In the genomic region with DNA sequence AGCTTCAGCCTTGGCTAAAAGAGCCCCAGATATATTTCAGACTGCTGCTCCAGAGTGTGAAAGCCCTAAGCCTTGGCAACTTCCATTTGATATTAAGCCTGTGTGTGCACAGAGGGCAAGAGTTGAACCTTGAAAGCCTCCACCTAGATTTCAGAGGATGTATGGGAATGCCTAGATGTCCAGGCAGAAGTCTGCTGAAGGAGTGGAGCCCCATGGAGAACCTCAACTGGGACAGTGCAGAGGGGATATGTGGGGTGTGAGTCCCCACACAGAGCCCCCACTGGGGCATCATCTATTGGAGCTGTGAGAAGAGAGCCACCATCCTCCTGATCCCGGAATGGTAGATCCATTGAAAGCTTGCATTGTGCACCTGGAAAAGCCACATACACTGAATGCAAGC, we compare ENCODE assay signal across 32 cellular contexts.
"Had no signal": no experiment of that assay in that cellular context is flagged by ENCODE, and none has a peak within 500 bp of the region (broad histone marks: within the 10 kb centered on the region; RNA-seq: fewer than 3 reads in every experiment).

No MANE protein-coding gene starts in this region.

- FAIRE-seq: astrocyte, bronchial epithelial cell had no signal

- H3K9me3 ChIP-seq: adrenal gland, body of pancreas had no signal

- H3K27me3 ChIP-seq: adrenal gland, ascending aorta, body of pancreas, brain microvascular endothelial cell, breast epithelium, cardiac muscle cell had no signal

- DNase-seq: activated effector memory CD4-positive, alpha-beta T cell treated with anti-CD3 and anti-CD28 coated beads, Interleukin-2, amount 50 U/mL, for 16 hours; activated effector memory CD4-positive, alpha-beta T cell treated with Interleukin-2 at 50 U/mL for 16 hours; activated gamma-delta T cell; activated gamma-delta T cell treated with Interleukin-2 at 50 U/mL for 16 hours; activated naive CD4-positive, alpha-beta T cell; activated naive CD4-positive, alpha-beta T cell treated with anti-CD3 and anti-CD28 coated beads for 36 hours; activated naive CD4-positive, alpha-beta T cell treated with anti-CD3 and anti-CD28 coated beads, Interleukin-2, amount 10 ng/mL, durations not matched to agents 7 days and 5 days; activated naive CD4-positive, alpha-beta T cell treated with anti-CD3 and anti-CD28 coated beads, Interleukin-2, amount 50 U/mL, for 16 hours; activated naive CD4-positive, alpha-beta T cell treated with Interleukin-2 at 50 U/mL for 16 hours; activated naive CD8-positive, alpha-beta T cell treated with anti-CD3 and anti-CD28 coated beads for 36 hours; activated naive CD8-positive, alpha-beta T cell treated with anti-CD3 and anti-CD28 coated beads, Interleukin-2, amount 10 ng/mL, durations not matched to agents 7 days and 5 days; activated naive CD8-positive, alpha-beta T cell treated with anti-CD3 and anti-CD28 coated beads, Interleukin-2, amount 50 U/mL, for 24 hours; activated T-cell treated with anti-CD3 and anti-CD28 coated beads, Interleukin-2, amount 50 U/mL, for 24 hours; activated T-cell treated with anti-CD3 and anti-CD28 coated beads, Interleukin-2, amount 50 U/mL, for 4 hours; activated T-cell treated with anti-CD3 and anti-CD28 coated beads, Interleukin-2, amount 50 U/mL, for 48 hours; activated T-cell treated with anti-CD3 and anti-CD28 coated beads, Interleukin-2, amount 50 U/mL, for 72 hours; adrenal gland; amniotic stem cell; amygdala; anterior cingulate cortex; body of pancreas; brain microvascular endothelial cell; caudate nucleus; central memory CD4-positive, alpha-beta T cell; cerebellar nuclear complex had no signal

- H3K4me3 ChIP-seq: adrenal gland, ascending aorta, body of pancreas, breast epithelium, cardiac muscle cell had no signal

- H3K36me3 ChIP-seq: adrenal gland, ascending aorta, brain microvascular endothelial cell, breast epithelium, cardiac muscle cell had no signal

- ATAC-seq: activated naive CD4-positive, alpha-beta T cell treated with anti-CD3 and anti-CD28 coated beads, Interleukin-2, amount 50 U/mL, for 72 hours; activated naive CD8-positive, alpha-beta T cell treated with anti-CD3 and anti-CD28 coated beads, Interleukin-2, amount 50 U/mL, for 24 hours; activated T-cell treated with anti-CD3 and anti-CD28 coated beads, Interleukin-2, amount 50 U/mL, for 4 hours; activated T-cell treated with anti-CD3 and anti-CD28 coated beads, Interleukin-2, amount 50 U/mL, for 72 hours; activated T-helper 17 cell treated with anti-CD3 and anti-CD28 coated beads, Interleukin-2, amount 50 U/mL, for 72 hours; body of pancreas had no signal

- H3K27ac ChIP-seq: adrenal gland, ascending aorta, body of pancreas, brain microvascular endothelial cell, breast epithelium, cardiac muscle cell had no signal

- H3K4me1 ChIP-seq: adrenal gland, ascending aorta, body of pancreas, breast epithelium had no signal
